9 cellular contexts compared by ENCODE assay signal in genomic region chr1:160032165-160032827, GRCh38. TPM values are rescaled to one million over a fixed set of nuclear protein-coding genes. Genes with fewer than 3 reads are reported as not detected.
DNase-seq lines count a peak whose midpoint lies in the region; ATAC-seq and TF ChIP-seq lines count a peak whose summit lies in the region.
"Had no signal": no experiment of that assay in that cellular context is flagged by ENCODE, and none has a peak within 500 bp of the region (broad histone marks: within the 10 kb centered on the region; RNA-seq: fewer than 3 reads in every experiment).

No MANE protein-coding gene starts in this region.

- CTCF ChIA-PET in IMR-90 (lab: Yijun Ruan, JAX): interaction anchor here (0.6 to 2.0 kb wide), 4 partner anchors 14 to 53 kb away, joined by 3 to 7 read pairs (median 4); no protein-coding TSS in a partner anchor

- H4K20me1 ChIP-seq in IMR-90 (ENCODE audit: insufficient read depth, low read length) (no peaks in the 10 kb centered on the region), smooth muscle cell (ENCODE audit: low read depth) (peaks cover 5% of the 10 kb centered on the region)

- H4K91ac ChIP-seq in IMR-90 (ENCODE audit: insufficient read depth, low read depth, low read length): 0 out of 2 replicates have a peak overlapping the region, but pooled peaks have one; percentile 8

- peak overlapping the region; percentile 55 for H3K27ac ChIP-seq in IMR-90 (ENCODE audit: insufficient read depth, low read length)
- no peak overlapping the region for H3K27ac ChIP-seq in smooth muscle cell (ENCODE audit: low read depth)

- peaks cover under 1% of the 10 kb centered on the region for H3K36me3 Mint-ChIP-seq in activated T-cell treated with anti-CD3 and anti-CD28 coated beads, Interleukin-2, amount 50 U/mL, for 4 hours (ENCODE audit: insufficient read depth)

- in situ Hi-C loops in IMR-90 (cut with MboI; ENCODE audit: low sequenced_read_pairs): loop anchor here (10.0 kb wide), 1 partner anchor 247 kb away; the partner anchor contains the start of gene DUSP23

- peak overlapping the region; percentile 65 to 82 for H4K8ac ChIP-seq in IMR-90 (ENCODE audit: low read depth in 2 of 2, low read length in 2 of 2)

- H3K4me2 ChIP-seq in IMR-90 (ENCODE audit: low read depth, low read length) (peak overlapping the region; percentile 71), smooth muscle cell (peak overlapping the region; percentile 97)

- 0 out of 2 replicates have a peak overlapping the region, but pooled peaks have one; percentile 10 for H3K18ac ChIP-seq in IMR-90 (ENCODE audit: low read depth, low read length)

- H2BK5ac ChIP-seq in IMR-90 (ENCODE audit: low read depth, low read length, poor library complexity, severe bottlenecking): no peak overlapping the region

- TF ChIP-seq RAD21 in IMR-90 (IDR thresholded peaks at IDR 0.05; ENCODE audit: low read length): no peak

- no peak for ATAC-seq in activated T-cell treated with anti-CD3 and anti-CD28 coated beads, Interleukin-2, amount 50 U/mL, for 4 hours
- peak; percentile 76 for ATAC-seq in IMR-90 (ENCODE audit: low read depth)

- no peak overlapping the region for H2AK5ac ChIP-seq in IMR-90 (ENCODE audit: low read depth, low read length)

- no peaks in the 10 kb centered on the region for H3K9me3 Mint-ChIP-seq in activated T-cell treated with anti-CD3 and anti-CD28 coated beads, Interleukin-2, amount 50 U/mL, for 4 hours

- H2AFZ ChIP-seq in IMR-90 (replicated peaks; ENCODE audit: low read length, poor library complexity): peak overlapping the region; percentile 96
- peak overlapping the region; percentile 99 for H2AFZ ChIP-seq in smooth muscle cell (ENCODE audit: low read depth)

- H3K9me3 ChIP-seq in IMR-90 (ENCODE audit: control insufficient read depth, insufficient read depth, low read length) (no peaks in the 10 kb centered on the region), iPS-18c (ENCODE audit: control insufficient read depth, insufficient read depth, low read length) (no peaks in the 10 kb centered on the region), smooth muscle cell (replicated peaks; ENCODE audit: low read depth) (no peaks in the 10 kb centered on the region)

- POLR2A ChIA-PET in IMR-90 (lab: Charles Lee; ENCODE audit: unreplicated experiment): interaction anchor here (0.8 kb wide), 1 partner anchor 25 kb away, joined by 4 read pairs; no protein-coding TSS in a partner anchor

- H3K9ac ChIP-seq in IMR-90 (ENCODE audit: low read depth, low read length) (peak overlapping the region; percentile 88), smooth muscle cell (ENCODE audit: low read depth) (peak overlapping the region; percentile 41)

- H2BK20ac ChIP-seq in IMR-90 (ENCODE audit: low read depth, low read length): no peak overlapping the region

- H3K27me3 ChIP-seq in IMR-90 (ENCODE audit: control insufficient read depth, insufficient read depth, low read length): peaks cover 3% of the 10 kb centered on the region; the same call in 1 of the 2 replicates
- peaks cover 42% of the 10 kb centered on the region for H3K27me3 ChIP-seq in smooth muscle cell (ENCODE audit: low read depth)

- H3K27me3 Mint-ChIP-seq in activated T-cell treated with anti-CD3 and anti-CD28 coated beads, Interleukin-2, amount 50 U/mL, for 4 hours (ENCODE audit: low read depth): no peaks in the 10 kb centered on the region

- peak overlapping the region; percentile 82 for H3K14ac ChIP-seq in IMR-90 (replicated peaks; ENCODE audit: low read depth, low read length)

- H3K56ac ChIP-seq in IMR-90 (ENCODE audit: extremely low read depth, insufficient read depth, low read length): no peak overlapping the region; the same call in 1 of the 2 replicates

- H3K4me1 Mint-ChIP-seq in activated T-cell treated with anti-CD3 and anti-CD28 coated beads, Interleukin-2, amount 50 U/mL, for 4 hours (ENCODE audit: low read depth): peaks cover 35% of the 10 kb centered on the region

- peak overlapping the region; percentile 66 for H3K4ac ChIP-seq in IMR-90 (ENCODE audit: low read depth, low read length)

- peaks cover 9 to 13% of the 10 kb centered on the region in 2 experiments for H3K79me1 ChIP-seq in IMR-90 (ENCODE audit: low read depth in 1 of 2, low read length in 2 of 2)

- intact Hi-C loops in IMR-90 (cut with micrococcal nuclease): loop anchor here (2.0 kb wide), 1 partner anchor 251 kb away; the partner anchor contains the start of gene DUSP23

- 0% methylated on average over 1 of the region's 18 CpGs; no CpG with 5 or more reads in 1 of the 2 experiments for WGBS in IMR-90 (ENCODE audit: extremely low coverage in 2 of 2, insufficient read length in 1 of 2), 2 experiments
- WGBS in smooth muscle cell (ENCODE audit: low lambda C conversion rate): 7% methylated on average over 18 of the region's 18 CpGs

- H2AK9ac ChIP-seq in IMR-90 (replicated peaks; ENCODE audit: low read depth, low read length, poor library complexity): peak overlapping the region; percentile 6

- peak overlapping the region; percentile 91 for H3K4me3 ChIP-seq in IMR-90 (ENCODE audit: insufficient read depth, low read depth, low read length)
- peak overlapping the region; percentile 90 for H3K4me3 ChIP-seq in iPS-18c (ENCODE audit: insufficient read depth, low read depth, low read length)
- peak overlapping the region; percentile 82 for H3K4me3 ChIP-seq in smooth muscle cell

- peak overlapping the region; percentile 98 for H3K4me3 Mint-ChIP-seq in activated T-cell treated with anti-CD3 and anti-CD28 coated beads, Interleukin-2, amount 50 U/mL, for 4 hours

- no peak overlapping the region for H2BK15ac ChIP-seq in IMR-90 (ENCODE audit: low read depth, low read length)

- no peak for DNase-seq in activated T-cell treated with anti-CD3 and anti-CD28 coated beads, Interleukin-2, amount 50 U/mL, for 4 hours
- DNase-seq in activated T-cell treated with anti-CD3 and anti-CD28 coated beads for 4 hours: no peak
- no peak for DNase-seq in IMR-90
- peak; percentile 10 for DNase-seq in amniotic epithelial cell (ENCODE audit: low read depth)
- no peak for DNase-seq in smooth muscle cell (lab: John Stamatoyannopoulos, UW; ENCODE audit: unreplicated experiment)
- DNase-seq in NCI-H146 treated with DMSO at 0.1 percent for 48 hours (lab: John Stamatoyannopoulos, UW; ENCODE audit: unreplicated experiment): no peak
- DNase-seq in KG1 (lab: John Stamatoyannopoulos, UW): no peak

- H3K79me2 ChIP-seq in smooth muscle cell (ENCODE audit: low read depth): no peaks in the 10 kb centered on the region

- H3K4me1 ChIP-seq in IMR-90 (ENCODE audit: control insufficient read depth, insufficient read depth, low read length): peaks cover 6% of the 10 kb centered on the region
- peaks cover 18% of the 10 kb centered on the region for H3K4me1 ChIP-seq in smooth muscle cell (ENCODE audit: low read depth)

- peaks cover 4% of the 10 kb centered on the region; the same call in 1 of the 2 replicates for H3K9me1 ChIP-seq in IMR-90 (ENCODE audit: insufficient read depth, low read length)

- BruUV-seq in IMR-90 (replicated peaks; lab: Mats Ljungman, UMichigan): no TSS peak

- H3K36me3 ChIP-seq in IMR-90 (ENCODE audit: control insufficient read depth, insufficient read depth, low read length): no peaks in the 10 kb centered on the region
- no peaks in the 10 kb centered on the region for H3K36me3 ChIP-seq in smooth muscle cell (ENCODE audit: low read depth)

- H4K5ac ChIP-seq in IMR-90 (ENCODE audit: low read depth, low read length): peak overlapping the region; percentile 28

- dilution Hi-C loops in IMR-90 (cut with HindIII; ENCODE audit: low sequenced_read_pairs, unreplicated experiment): no loop called here

- peak overlapping the region; percentile 28; the same call in 1 of the 2 replicates for H2BK120ac ChIP-seq in IMR-90 (ENCODE audit: low read depth, low read length)

- TF ChIP-seq POLR2A in IMR-90 (IDR thresholded peaks at IDR 0.05; ENCODE audit: low read depth, low read length): no peak

- no peak for TF ChIP-seq CTCF in IMR-90 (conservative IDR thresholded peaks at IDR 0.05; ENCODE audit: low read depth, low read length)
- TF ChIP-seq CTCF in smooth muscle cell (IDR thresholded peaks at IDR 0.05; ENCODE audit: borderline replicate concordance, insufficient read depth, poor library complexity, severe bottlenecking): no peak

- no peaks in the 10 kb centered on the region for H3F3A ChIP-seq in smooth muscle cell (ENCODE audit: low read depth)

- peak overlapping the region; percentile 55; the same call in 1 of the 2 replicates for H3K23ac ChIP-seq in IMR-90 (ENCODE audit: low read depth, low read length)

TF ChIP-seq in IMR-90, 13 proteins besides CTCF, POLR2A, EP300 and RAD21 (continues in another document):
- TF ChIP-seq BHLHE40 (IDR thresholded peaks at IDR 0.05; ENCODE audit: low read depth, low read length) (no peak), SMC3 (IDR thresholded peaks at IDR 0.05; ENCODE audit: low read depth, low read length) (no peak), CEBPB (IDR thresholded peaks at IDR 0.05; ENCODE audit: low read depth, low read length) (no peak), FOS (IDR thresholded peaks at IDR 0.05; ENCODE audit: low read depth, low read length) (no peak), NFE2L2 (IDR thresholded peaks at IDR 0.05; ENCODE audit: low read depth, low read length) (no peak)

RNA-seq across cellular contexts. Expression of gene PIGM, which starts 0.5 kb away (rescaled TPM):
- 1 to 10 TPM; 4.1 to 5.7 (median 4.5) TPM for total RNA-seq in activated T-cell treated with anti-CD3 and anti-CD28 coated beads, Interleukin-2, amount 50 U/mL, for 4 hours
- total RNA-seq in IMR-90 (2012; rRNA removed) (2.9 and 4.4 TPM in 2 replicates), smooth muscle cell (4.7 and 5.2 TPM in 2 replicates)
- polyA plus RNA-seq in IMR-90 (2012; rRNA removed) (2.8 and 2.9 TPM in 2 replicates), smooth muscle cell (2.9 and 3.0 TPM in 2 replicates)
- polyA plus RNA-seq in IMR-90 (2012; cell fraction: cytosol; rRNA removed): 1.6 TPM in 2 replicates
- polyA plus RNA-seq in IMR-90 (2012; cell fraction: nucleus; rRNA removed; ENCODE audit: low replicate concordance): 0.60 and 1.4 TPM in 2 replicates

RNA-seq across cellular contexts. Expression of gene KCNJ10, which starts 37.7 kb away (rescaled TPM):
- under 1 TPM in 1 of 3 donors, not detected in 2; 0.32 TPM for total RNA-seq in activated T-cell treated with anti-CD3 and anti-CD28 coated beads, Interleukin-2, amount 50 U/mL, for 4 hours
- total RNA-seq in IMR-90 (2012; rRNA removed) (not detected in 2 replicates), smooth muscle cell (not detected in 2 replicates)
- polyA plus RNA-seq in IMR-90 (2012; rRNA removed) (not detected in 2 replicates), smooth muscle cell (not detected in 2 replicates)
- not detected in 2 replicates for polyA plus RNA-seq in IMR-90 (2012; cell fraction: cytosol; rRNA removed)
- not detected in 2 replicates for polyA plus RNA-seq in IMR-90 (2012; cell fraction: nucleus; rRNA removed; ENCODE audit: low replicate concordance)
- total RNA-seq: pulmonary artery endothelial cell had no signal

RNA-seq across cellular contexts. Expression of gene KCNJ9, which starts 49.0 kb away (rescaled TPM):
- not detected for total RNA-seq in activated T-cell treated with anti-CD3 and anti-CD28 coated beads, Interleukin-2, amount 50 U/mL, for 4 hours
- total RNA-seq in IMR-90 (2012; rRNA removed): not detected in 2 replicates
- polyA plus RNA-seq in IMR-90 (2012; rRNA removed): not detected in 2 replicates
- not detected in 2 replicates for polyA plus RNA-seq in IMR-90 (2012; cell fraction: cytosol; rRNA removed)
- not detected in 2 replicates for polyA plus RNA-seq in IMR-90 (2012; cell fraction: nucleus; rRNA removed; ENCODE audit: low replicate concordance)
- not detected in 2 replicates for total RNA-seq in smooth muscle cell
- polyA plus RNA-seq in smooth muscle cell: not detected in 2 replicates
- total RNA-seq: pulmonary artery endothelial cell had no signal
